ENCODE assay signal across 8 cellular contexts in the genomic region with DNA sequence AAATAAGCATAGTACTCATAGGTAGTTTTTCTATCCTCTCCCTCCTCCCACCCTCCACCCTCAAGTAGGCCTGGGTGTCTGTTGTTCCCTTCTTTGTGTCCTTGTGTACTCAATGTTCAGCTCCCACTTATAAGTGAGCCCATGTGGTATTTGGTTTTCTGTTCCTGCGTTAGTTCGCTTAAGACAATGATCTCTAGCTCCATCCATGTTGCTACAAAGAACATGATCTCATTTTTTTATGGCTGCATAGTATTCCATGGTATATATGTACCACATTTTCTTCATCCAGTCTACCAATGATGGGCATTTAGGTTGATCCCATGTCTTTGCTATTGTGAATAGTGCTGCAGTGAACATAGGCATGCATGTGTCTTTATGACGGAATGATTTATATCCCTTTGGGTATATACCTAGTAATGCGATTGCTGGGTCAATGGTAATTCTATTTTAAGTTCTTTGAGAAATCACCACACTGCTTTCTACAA. TPM values are rescaled to one million over a fixed set of nuclear protein-coding genes. Genes with fewer than 3 reads are reported as not detected.
DNase-seq lines count a peak whose midpoint lies in the region; ATAC-seq and TF ChIP-seq lines count a peak whose summit lies in the region.
"Not testable (repeated sequence)": the region's sequence is repeated elsewhere in the genome, so short reads cannot be mapped to it uniquely, and the experiment has no call there.
"Had no signal": no experiment of that assay in that cellular context is flagged by ENCODE, and none has a peak within 500 bp of the region (broad histone marks: within the 10 kb centered on the region; RNA-seq: fewer than 3 reads in every experiment).

No MANE protein-coding gene starts in this region.

- not testable (repeated sequence) for H3K36me3 Mint-ChIP-seq in CD4-positive, alpha-beta T cell (ENCODE audit: low read depth); IgD-negative memory B cell; T-cell; central memory CD8-positive, alpha-beta T cell (ENCODE audit: insufficient read depth)
- peaks cover 57% of the 10 kb centered on the region for H3K36me3 Mint-ChIP-seq in activated CD4-positive, alpha-beta memory T cell treated with anti-CD3 and anti-CD28 coated beads, Interleukin-2, amount 10 ng/mL, durations not matched to agents 7 days and 5 days (ENCODE audit: low read depth)
- peaks cover 41% of the 10 kb centered on the region for H3K36me3 Mint-ChIP-seq in activated T-helper 2 cell treated with anti-CD3 and anti-CD28 coated beads, Interferon-gamma antibody, Interleukin-2, Interleukin-4, amounts not matched to agents 10 μg/mL and 5 μg/mL and 100 μg/mL, durations not matched to agents 14 hours and 24 hours and 36 hours (ENCODE audit: low read depth)

- H3K4me3 Mint-ChIP-seq in CD4-positive, alpha-beta T cell = peak overlapping the region; percentile 1
- H3K4me3 Mint-ChIP-seq in IgD-negative memory B cell (peak overlapping the region in 3 of 4 donors; percentile 8 to 65 (median 61)), T-cell (peak overlapping the region in 2 of 3 donors; percentile 2 to 65)
- peak overlapping the region; percentile 29 for H3K4me3 Mint-ChIP-seq in activated CD4-positive, alpha-beta memory T cell treated with anti-CD3 and anti-CD28 coated beads, Interleukin-2, amount 10 ng/mL, durations not matched to agents 7 days and 5 days
- H3K4me3 Mint-ChIP-seq in activated T-helper 2 cell treated with anti-CD3 and anti-CD28 coated beads, Interferon-gamma antibody, Interleukin-2, Interleukin-4, amounts not matched to agents 10 μg/mL and 5 μg/mL and 100 μg/mL, durations not matched to agents 14 hours and 24 hours and 36 hours (ENCODE audit: low read depth) = peak overlapping the region; percentile 24
- peak overlapping the region; percentile 64 for H3K4me3 Mint-ChIP-seq in central memory CD8-positive, alpha-beta T cell

- H3K4me3 ChIP-seq in neural cell (ENCODE audit: low read length) = not testable (repeated sequence)

- ATAC-seq in CD4-positive, alpha-beta T cell (ENCODE audit: poor library complexity); T-cell (replicated peaks in 1 of 4); central memory CD8-positive, alpha-beta T cell (replicated peaks; ENCODE audit: extremely low read depth, poor library complexity, severe bottlenecking): not testable (repeated sequence)

- not testable (repeated sequence) for TF ChIP-seq CTCF in CD4-positive, alpha-beta T cell (IDR thresholded peaks at IDR 0.05); neural cell (IDR thresholded peaks at IDR 0.05; ENCODE audit: poor library complexity, severe bottlenecking)

- CTCF ChIA-PET in CD4-positive, alpha-beta T cell (lab: Charles Lee) = not testable (repeated sequence)
- CTCF ChIA-PET in T-cell (lab: Charles Lee) = interaction anchor here in 1 of 2 donors (0.6 to 1.1 kb wide), 2 partner anchors 15 to 1149 kb away, joined by 3 read pairs; no protein-coding TSS in a partner anchor
- CTCF ChIA-PET in activated CD4-positive, alpha-beta memory T cell treated with anti-CD3 and anti-CD28 coated beads, Interleukin-2, amount 10 ng/mL, durations not matched to agents 7 days and 5 days (lab: Charles Lee) = interaction anchor here (1.1 to 4.2 kb wide), 11 partner anchors 8 to 262 kb away, joined by 3 to 27 read pairs (median 5); a partner anchor contains a TSS

- not testable (repeated sequence) for H3K9me3 ChIP-seq in CD4-positive, alpha-beta T cell (ENCODE audit: control insufficient read depth, low read length); neural cell (ENCODE audit: low read length)

- H3K9me3 Mint-ChIP-seq in CD4-positive, alpha-beta T cell; IgD-negative memory B cell; T-cell; activated CD4-positive, alpha-beta memory T cell treated with anti-CD3 and anti-CD28 coated beads, Interleukin-2, amount 10 ng/mL, durations not matched to agents 7 days and 5 days; central memory CD8-positive, alpha-beta T cell: not testable (repeated sequence)
- H3K9me3 Mint-ChIP-seq in activated T-helper 2 cell treated with anti-CD3 and anti-CD28 coated beads, Interferon-gamma antibody, Interleukin-2, Interleukin-4, amounts not matched to agents 10 μg/mL and 5 μg/mL and 100 μg/mL, durations not matched to agents 14 hours and 24 hours and 36 hours = peaks cover 15% of the 10 kb centered on the region

- TF ChIP-seq EP300 in neural cell (conservative IDR thresholded peaks at IDR 0.05; ENCODE audit: poor library complexity, severe bottlenecking) = not testable (repeated sequence)

- not testable (repeated sequence) for H3K79me2 ChIP-seq in neural cell (replicated peaks; ENCODE audit: insufficient read depth, low read length)

- peak overlapping the region; percentile 75 for H3K27ac Mint-ChIP-seq in CD4-positive, alpha-beta T cell
- H3K27ac Mint-ChIP-seq in IgD-negative memory B cell (peak overlapping the region in 2 of 3 donors; percentile 44 to 81), T-cell (peak overlapping the region; percentile 68 to 90)
- H3K27ac Mint-ChIP-seq in activated CD4-positive, alpha-beta memory T cell treated with anti-CD3 and anti-CD28 coated beads, Interleukin-2, amount 10 ng/mL, durations not matched to agents 7 days and 5 days = peak overlapping the region; percentile 98
- H3K27ac Mint-ChIP-seq in activated T-helper 2 cell treated with anti-CD3 and anti-CD28 coated beads, Interferon-gamma antibody, Interleukin-2, Interleukin-4, amounts not matched to agents 10 μg/mL and 5 μg/mL and 100 μg/mL, durations not matched to agents 14 hours and 24 hours and 36 hours = peak overlapping the region; percentile 96
- H3K27ac Mint-ChIP-seq in central memory CD8-positive, alpha-beta T cell (ENCODE audit: low read depth) = peak overlapping the region; percentile 88

- DNase-seq in CD4-positive, alpha-beta T cell; T-cell; activated CD4-positive, alpha-beta memory T cell treated with anti-CD3 and anti-CD28 coated beads, Interleukin-2, amount 10 ng/mL, durations not matched to agents 7 days and 5 days; activated T-helper 2 cell treated with anti-CD3 and anti-CD28 coated beads, Interferon-gamma antibody, Interleukin-2, Interleukin-4, amounts not matched to agents 10 μg/mL and 5 μg/mL and 100 μg/mL, durations not matched to agents 14 hours and 24 hours and 36 hours (ENCODE audit: low spot score); central memory CD8-positive, alpha-beta T cell (ENCODE audit: low spot score in 2 of 2): not testable (repeated sequence)

- not testable (repeated sequence) for H3K27ac ChIP-seq in CD4-positive, alpha-beta T cell (ENCODE audit: low read depth, low read length)
- peak overlapping the region; percentile 96 for H3K27ac ChIP-seq in neural cell (ENCODE audit: low read length)

- H3K4me1 Mint-ChIP-seq in CD4-positive, alpha-beta T cell (ENCODE audit: low read depth) = peaks cover 48% of the 10 kb centered on the region
- H3K4me1 Mint-ChIP-seq in IgD-negative memory B cell = peaks cover 36 to 39% (median 37%) of the 10 kb centered on the region in 3 donors
- H3K4me1 Mint-ChIP-seq in T-cell = peaks cover 47 to 73% (median 48%) of the 10 kb centered on the region in 3 donors
- H3K4me1 Mint-ChIP-seq in activated CD4-positive, alpha-beta memory T cell treated with anti-CD3 and anti-CD28 coated beads, Interleukin-2, amount 10 ng/mL, durations not matched to agents 7 days and 5 days = peaks cover 93% of the 10 kb centered on the region
- peaks cover 87% of the 10 kb centered on the region for H3K4me1 Mint-ChIP-seq in activated T-helper 2 cell treated with anti-CD3 and anti-CD28 coated beads, Interferon-gamma antibody, Interleukin-2, Interleukin-4, amounts not matched to agents 10 μg/mL and 5 μg/mL and 100 μg/mL, durations not matched to agents 14 hours and 24 hours and 36 hours (ENCODE audit: low read depth)
- H3K4me1 Mint-ChIP-seq in central memory CD8-positive, alpha-beta T cell = peaks cover 80% of the 10 kb centered on the region

- not testable (repeated sequence) for H3K9ac ChIP-seq in neural cell (ENCODE audit: low read length)

- H3K4me2 ChIP-seq in neural cell (ENCODE audit: low read length) = not testable (repeated sequence)

- H3K27me3 Mint-ChIP-seq in CD4-positive, alpha-beta T cell; T-cell; activated CD4-positive, alpha-beta memory T cell treated with anti-CD3 and anti-CD28 coated beads, Interleukin-2, amount 10 ng/mL, durations not matched to agents 7 days and 5 days; activated T-helper 2 cell treated with anti-CD3 and anti-CD28 coated beads, Interferon-gamma antibody, Interleukin-2, Interleukin-4, amounts not matched to agents 10 μg/mL and 5 μg/mL and 100 μg/mL, durations not matched to agents 14 hours and 24 hours and 36 hours (ENCODE audit: low read depth); central memory CD8-positive, alpha-beta T cell: not testable (repeated sequence)
- peaks cover 10% of the 10 kb centered on the region for H3K27me3 Mint-ChIP-seq in IgD-negative memory B cell

- not testable (repeated sequence) for H2AFZ ChIP-seq in neural cell (ENCODE audit: low read depth, low read length)

- H3F3A ChIP-seq in neural cell (ENCODE audit: insufficient read depth, low read length, poor library complexity, severe bottlenecking) = not testable (repeated sequence)

- H3K9me2 ChIP-seq in neural cell (ENCODE audit: insufficient read depth, low read length) = not testable (repeated sequence)

- not testable (repeated sequence) for H4K20me1 ChIP-seq in neural cell (ENCODE audit: insufficient read depth)

- TF ChIP-seq RAD21 in neural cell (conservative IDR thresholded peaks at IDR 0.05) = not testable (repeated sequence)

- H3K27me3 ChIP-seq in CD4-positive, alpha-beta T cell (ENCODE audit: control insufficient read depth, insufficient read depth, low read length); neural cell (ENCODE audit: insufficient read depth, low read depth, low read length): not testable (repeated sequence)

- intact Hi-C loops in CD4-positive, alpha-beta T cell (cut with DNase I, micrococcal nuclease) = not testable (repeated sequence)
- intact Hi-C loops in activated T-helper 2 cell treated with anti-CD3 and anti-CD28 coated beads, Interferon-gamma antibody, Interleukin-2, Interleukin-4, amounts not matched to agents 10 μg/mL and 5 μg/mL and 100 μg/mL, durations not matched to agents 14 hours and 24 hours and 36 hours (cut with micrococcal nuclease) = loop anchor here (1.0 to 2.0 kb wide), 8 partner anchors 7 to 205 kb away; a partner anchor contains a TSS

- H3K36me3 ChIP-seq in neural cell (ENCODE audit: insufficient read depth, low read length) = not testable (repeated sequence)

- POLR2A ChIA-PET in CD4-positive, alpha-beta T cell (lab: Charles Lee); T-cell (lab: Charles Lee): not testable (repeated sequence)
- POLR2A ChIA-PET in activated CD4-positive, alpha-beta memory T cell treated with anti-CD3 and anti-CD28 coated beads, Interleukin-2, amount 10 ng/mL, durations not matched to agents 7 days and 5 days (lab: Charles Lee) = interaction anchor here (0.8 to 6.8 kb wide), 15 partner anchors 8 to 213 kb away, joined by 3 to 69 read pairs (median 29); a partner anchor contains a TSS

RNA-seq across cellular contexts. Expression of a gene that starts 43.6 kb away (rescaled TPM):
- total RNA-seq in CD4-positive, alpha-beta T cell = under 1 TPM; 0.60 to 0.73 TPM
- polyA plus RNA-seq in IgD-negative memory B cell (0.61 TPM), neural cell (6.8 and 8.0 TPM in 2 replicates)
- total RNA-seq in T-cell = 1 to 10 TPM; 1.3 to 8.2 (median 1.9) TPM
- 10 to 100 TPM; 30.4 to 31.2 TPM for total RNA-seq in activated CD4-positive, alpha-beta memory T cell treated with anti-CD3 and anti-CD28 coated beads, Interleukin-2, amount 10 ng/mL, durations not matched to agents 7 days and 5 days
- 16.1 and 16.3 TPM in 2 replicates for total RNA-seq in activated T-helper 2 cell treated with anti-CD3 and anti-CD28 coated beads, Interferon-gamma antibody, Interleukin-2, Interleukin-4, amounts not matched to agents 10 μg/mL and 5 μg/mL and 100 μg/mL, durations not matched to agents 14 hours and 24 hours and 36 hours
- polyA minus RNA-seq in neural cell = 5.0 and 5.1 TPM in 2 replicates
- polyA plus RNA-seq: CD14-positive monocyte had no signal

Comparison
In these comparisons a context has a peak if more than half of its experiments do, and no peak if none do; other contexts are left out.
1. H3K4me3 Mint-ChIP-seq: peak in every context shown above with its lines; median percentile 64 in central memory CD8-positive, alpha-beta T cell; 61 in IgD-negative memory B cell; 34 in T-cell; 29 in activated CD4-positive, alpha-beta memory T cell treated with anti-CD3 and anti-CD28 coated beads, Interleukin-2, amount 10 ng/mL, durations not matched to agents 7 days and 5 days; 24 in activated T-helper 2 cell treated with anti-CD3 and anti-CD28 coated beads, Interferon-gamma antibody, Interleukin-2, Interleukin-4, amounts not matched to agents 10 μg/mL and 5 μg/mL and 100 μg/mL, durations not matched to agents 14 hours and 24 hours and 36 hours; 1 in CD4-positive, alpha-beta T cell.